ENCODE assay signal across 16 cellular contexts in genomic region chr1:47732489-47732888, GRCh38.
DNase-seq lines count a peak whose midpoint lies in the region; ATAC-seq and TF ChIP-seq lines count a peak whose summit lies in the region.
"Had no signal": no experiment of that assay in that cellular context is flagged by ENCODE, and none has a peak within 500 bp of the region (broad histone marks: within the 10 kb centered on the region; RNA-seq: fewer than 3 reads in every experiment).

No MANE protein-coding gene starts in this region.

- H3K4me1 ChIP-seq in left lung, result no peaks in the 10 kb centered on the region

- DNase-seq in ACHN (peak; percentile 62), HK-2 (ENCODE audit: unreplicated experiment) (peak; percentile 18), epithelial cell of prostate (ENCODE audit: low read depth, low spot score) (peak; percentile 50), left lung (no peak), AG20443 (ENCODE audit: low spot score) (no peak), coronary artery (ENCODE audit: low spot score) (no peak), NCI-H2171 treated with DMSO at 0.1 percent for 48 hours (lab: John Stamatoyannopoulos, UW) (no peak)
- DNase-seq: CD8-positive, alpha-beta T cell; DND-41; H7; NCI-H187; NCI-H446 treated with DMSO at 0.1 percent for 48 hours; SW 1271 had no signal

- peak; percentile 70 for ATAC-seq in left lung
- ATAC-seq: CD8-positive, alpha-beta T cell; Panc1; Right ventricle myocardium inferior had no signal

- H3K9me3 ChIP-seq in left lung, result no peaks in the 10 kb centered on the region

- in situ Hi-C loops in ACHN (cut with HindIII; ENCODE audit: low pct_ligation_motif_present, low pct_unique_long_range_greater_than_20kb, low sequenced_read_pairs), result no loop called here

- TF ChIP-seq CTCF in left lung (IDR thresholded peaks at IDR 0.05), result no peak
- TF ChIP-seq CTCF in coronary artery (IDR thresholded peaks at IDR 0.05), result no peak

- no peak overlapping the region for H3K4me3 ChIP-seq in left lung
- no peak overlapping the region for H3K4me3 ChIP-seq in coronary artery
- H3K4me3 ChIP-seq: BLaER1 treated with 17β-estradiol and CSF1 and Interleukin-3, amounts not matched to agents 10 nM and 100 nM had no signal

- H3K27ac ChIP-seq in epithelial cell of prostate, result peak overlapping the region; percentile 20
- no peak overlapping the region for H3K27ac ChIP-seq in left lung
- no peak overlapping the region for H3K27ac ChIP-seq in coronary artery
- H3K27ac ChIP-seq: BLaER1 treated with 17β-estradiol and CSF1 and Interleukin-3, amounts not matched to agents 10 nM and 100 nM had no signal

- intact Hi-C loops in left lung (cut with DNase I), result no loop called here

- H3K36me3 ChIP-seq in left lung, result no peaks in the 10 kb centered on the region
- H3K36me3 ChIP-seq: BLaER1 treated with 17β-estradiol and CSF1 and Interleukin-3, amounts not matched to agents 10 nM and 100 nM had no signal

- H3K27me3 ChIP-seq in left lung, result peaks cover 0 to 45% of the 10 kb centered on the region in 2 donors
- H3K27me3 ChIP-seq: BLaER1 treated with 17β-estradiol and CSF1 and Interleukin-3, amounts not matched to agents 10 nM and 100 nM had no signal

Comparison
In these comparisons a context has a peak if more than half of its experiments do, and no peak if none do; other contexts are left out.
1. DNase-seq: peak in ACHN (single experiment), HK-2 (single experiment) and epithelial cell of prostate (single experiment); none in left lung (0 of 2), AG20443 (single experiment), coronary artery (single experiment) and NCI-H2171 treated with DMSO at 0.1 percent for 48 hours (single experiment).